Comparison of ENCODE assay signal across 12 cellular contexts in the genomic region with DNA sequence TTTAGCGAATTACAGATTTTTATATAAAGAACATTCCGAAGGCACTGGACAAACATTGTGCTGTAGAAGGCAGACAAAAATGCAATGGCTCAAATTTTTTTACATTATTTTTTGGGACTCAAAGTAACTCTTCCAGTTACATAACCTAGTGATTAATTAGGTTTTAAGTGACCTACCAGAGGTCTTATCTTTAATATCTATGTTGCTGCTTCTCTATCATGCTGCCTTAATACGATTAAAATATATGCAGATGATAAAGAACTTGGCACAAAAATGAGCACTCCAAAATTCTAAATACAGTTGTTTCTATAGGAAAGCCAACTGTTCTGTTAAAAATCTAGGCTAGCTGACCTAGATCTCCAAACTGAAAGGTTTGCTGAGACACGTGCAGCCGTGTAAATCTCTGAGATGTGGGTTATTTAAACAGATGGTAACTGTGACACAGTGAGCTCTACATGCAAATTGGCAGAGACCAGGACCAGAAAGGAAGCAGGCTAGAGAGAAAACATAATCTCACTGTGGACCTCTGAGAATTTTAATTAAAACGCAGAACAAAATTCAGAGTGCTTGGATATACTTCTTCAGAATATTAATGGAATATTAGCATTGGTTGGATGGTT. TPM values are rescaled to one million over a fixed set of nuclear protein-coding genes. Genes with fewer than 3 reads are reported as not detected.
DNase-seq lines count a peak whose midpoint lies in the region; ATAC-seq lines count a peak whose summit lies in the region.
"Had no signal": no experiment of that assay in that cellular context is flagged by ENCODE, and none has a peak within 500 bp of the region (broad histone marks: within the 10 kb centered on the region; RNA-seq: fewer than 3 reads in every experiment).

No MANE protein-coding gene starts in this region.

- no peak overlapping the region for H3K4me3 ChIP-seq in H7 (ENCODE audit: insufficient read depth, low read depth, low read length)

- DNase-seq in DMS 273 (lab: John Stamatoyannopoulos, UW; ENCODE audit: unreplicated experiment) = peak; percentile 86
- peak; percentile 97 for DNase-seq in cerebellar cortex (ENCODE audit: low spot score)
- no peak for DNase-seq in NCI-H2081 treated with DMSO at 0.1 percent for 48 hours (lab: John Stamatoyannopoulos, UW)
- DNase-seq in NCI-H2029 treated with DMSO at 0.1 percent for 48 hours (lab: John Stamatoyannopoulos, UW) = no peak
- no peak for DNase-seq in DMS153 treated with DMSO at 0.1 percent for 48 hours (lab: John Stamatoyannopoulos, UW; ENCODE audit: unreplicated experiment)
- DNase-seq in H7 = no peak
- DNase-seq: activated naive CD4-positive, alpha-beta T cell treated with anti-CD3 and anti-CD28 coated beads, Interleukin-2, amount 50 U/mL, for 16 hours; central memory CD4-positive, alpha-beta T cell; NCI-H187 treated with DMSO at 0.1 percent for 48 hours; OCI-M1 had no signal

- no peaks in the 10 kb centered on the region for H3K36me3 ChIP-seq in H7 (replicated peaks; ENCODE audit: control insufficient read depth, insufficient read depth, low read length)

- ATAC-seq in GM19324 (IDR thresholded peaks at IDR 0.05; ENCODE audit: low FRiP score, unreplicated experiment) = peak; percentile 69
- peak; percentile 62 for ATAC-seq in HG03432 (IDR thresholded peaks at IDR 0.05; ENCODE audit: unreplicated experiment)

- H3K27me3 ChIP-seq in H7 (ENCODE audit: control insufficient read depth, insufficient read depth, low read length) = no peaks in the 10 kb centered on the region

RNA-seq across cellular contexts. Expression of a gene that starts 56.2 kb away (rescaled TPM):
- 2.5 and 2.7 TPM in 2 replicates for total RNA-seq in H7 (2014; rRNA removed; shearing (Covaris generic))

Comparison
In these comparisons a context has a peak if more than half of its experiments do, and no peak if none do; other contexts are left out.
1. DNase-seq: peak in DMS 273 (single experiment) and cerebellar cortex (single experiment); none in NCI-H2081 treated with DMSO at 0.1 percent for 48 hours (single experiment), NCI-H2029 treated with DMSO at 0.1 percent for 48 hours (single experiment), DMS153 treated with DMSO at 0.1 percent for 48 hours (single experiment) and H7 (single experiment).